Comparison of ENCODE assay signal across 21 cellular contexts in genomic region chr5:127696688-127697087, GRCh38. TPM values are rescaled to one million over a fixed set of nuclear protein-coding genes. Genes with fewer than 3 reads are reported as not detected.
A peak's percentile ranks its signal among the peaks of the same experiment; 100 is the strongest.
DNase-seq lines count a peak whose midpoint lies in the region; ATAC-seq and TF ChIP-seq lines count a peak whose summit lies in the region.
"Had no signal": no experiment of that assay in that cellular context is flagged by ENCODE, and none has a peak within 500 bp of the region (broad histone marks: within the 10 kb centered on the region; RNA-seq: fewer than 3 reads in every experiment).

No MANE protein-coding gene starts in this region.

- H3K4me3 ChIP-seq in SK-N-SH (ENCODE audit: low read depth in 2 of 2, low read length in 1 of 2) (no peak overlapping the region), SJSA1 (no peak overlapping the region), foreskin fibroblast (ENCODE audit: low read depth in 1 of 2, low read length in 2 of 2) (no peak overlapping the region), left lung (no peak overlapping the region)

- intact Hi-C loops in activated CD4-positive, alpha-beta T cell treated with anti-CD3 and anti-CD28 coated beads, Interleukin-2, amount 10 ng/mL, durations not matched to agents 24 days and 14 days (cut with micrococcal nuclease), result no loop called here
- intact Hi-C loops in left lung (cut with DNase I), result no loop called here

- H3K4me1 ChIP-seq in SK-N-SH (ENCODE audit: control insufficient read depth in 1 of 2, insufficient read depth in 2 of 2, low read depth in 1 of 2, low read length in 1 of 2) (no peaks in the 10 kb centered on the region), SJSA1 (replicated peaks) (peaks cover 30% of the 10 kb centered on the region), left lung (no peaks in the 10 kb centered on the region)

- H3K4me2 ChIP-seq in SK-N-SH, result no peak overlapping the region

- DNase-seq in SK-N-SH, result no peak
- peak in 1 of 2 experiments; percentile 41 for DNase-seq in SJSA1 (ENCODE audit: low read depth in 1 of 2, low spot score in 2 of 2)
- DNase-seq in foreskin fibroblast, result peak; percentile 66 to 86
- DNase-seq in MV-4-11 (lab: John Stamatoyannopoulos, UW), result no peak
- no peak for DNase-seq in endothelial cell (ENCODE audit: low spot score)
- no peak for DNase-seq in activated CD4-positive, alpha-beta T cell treated with anti-CD3 and anti-CD28 coated beads, Interleukin-2, amount 10 ng/mL, durations not matched to agents 24 days and 14 days
- no peak for DNase-seq in left lung
- DNase-seq: activated CD4-positive, alpha-beta T cell treated with anti-CD3 and anti-CD28 coated beads, Interleukin-2, amount 50 U/mL, for 4 hours; activated T-cell treated with anti-CD3 and anti-CD28 coated beads, Interleukin-2, amount 50 U/mL, for 24 hours; Calu3; effector memory CD8-positive, alpha-beta T cell; NCI-H1694; NCI-H524 treated with DMSO at 0.1 percent for 48 hours; OCI-M1; right cardiac atrium; stimulated activated CD4-positive, alpha-beta T cell treated with anti-CD3 and anti-CD28 coated beads, Interleukin-4, amount 100 ng/mL, for 24 hours had no signal

- H3K27ac Mint-ChIP-seq in endothelial cell (ENCODE audit: unreplicated experiment), result no peak overlapping the region
- H3K27ac Mint-ChIP-seq in activated CD4-positive, alpha-beta T cell treated with anti-CD3 and anti-CD28 coated beads, Interleukin-2, amount 10 ng/mL, durations not matched to agents 24 days and 14 days, result no peak overlapping the region
- H3K27ac Mint-ChIP-seq: activated naive CD8-positive, alpha-beta T cell; activated T-cell treated with anti-CD3 and anti-CD28 coated beads, Interleukin-2, amount 50 U/mL, for 24 hours; effector memory CD8-positive, alpha-beta T cell; memory B cell had no signal

- H3K27me3 ChIP-seq in SK-N-SH (ENCODE audit: insufficient read depth) (no peaks in the 10 kb centered on the region; the same call in 1 of the 2 replicates), SJSA1 (replicated peaks) (no peaks in the 10 kb centered on the region), left lung (no peaks in the 10 kb centered on the region)

- TF ChIP-seq RAD21 in SK-N-SH (IDR thresholded peaks at IDR 0.05; ENCODE audit: low read length), result no peak

- no peaks in the 10 kb centered on the region for H3K9me2 ChIP-seq in SK-N-SH

- CTCF ChIA-PET in SK-N-SH (lab: Yijun Ruan, JAX), result no interaction called here

- H3K9ac ChIP-seq in SK-N-SH, result no peak overlapping the region

- H4K20me1 ChIP-seq in SK-N-SH (ENCODE audit: insufficient read depth), result no peaks in the 10 kb centered on the region

- no peaks in the 10 kb centered on the region for H3K79me2 ChIP-seq in SK-N-SH (ENCODE audit: insufficient read depth)

- TF ChIP-seq EP300 in SK-N-SH (IDR thresholded peaks at IDR 0.05; ENCODE audit: borderline replicate concordance in 1 of 2, low read depth in 1 of 2, low read length in 1 of 2), result no peak

- no peak overlapping the region for H3K4me3 Mint-ChIP-seq in endothelial cell (ENCODE audit: unreplicated experiment)
- no peak overlapping the region for H3K4me3 Mint-ChIP-seq in activated CD4-positive, alpha-beta T cell treated with anti-CD3 and anti-CD28 coated beads, Interleukin-2, amount 10 ng/mL, durations not matched to agents 24 days and 14 days
- H3K4me3 Mint-ChIP-seq: activated naive CD8-positive, alpha-beta T cell; activated T-cell treated with anti-CD3 and anti-CD28 coated beads, Interleukin-2, amount 50 U/mL, for 24 hours; central memory CD8-positive, alpha-beta T cell; effector memory CD8-positive, alpha-beta T cell; memory B cell; neural crest cell had no signal

- H3K36me3 Mint-ChIP-seq in endothelial cell (ENCODE audit: low read depth, unreplicated experiment), result no peaks in the 10 kb centered on the region
- H3K36me3 Mint-ChIP-seq in activated CD4-positive, alpha-beta T cell treated with anti-CD3 and anti-CD28 coated beads, Interleukin-2, amount 10 ng/mL, durations not matched to agents 24 days and 14 days (ENCODE audit: low read depth), result no peaks in the 10 kb centered on the region
- H3K36me3 Mint-ChIP-seq: activated naive CD8-positive, alpha-beta T cell; memory B cell had no signal

- no peaks in the 10 kb centered on the region for H3K9me3 Mint-ChIP-seq in endothelial cell (ENCODE audit: unreplicated experiment)
- H3K9me3 Mint-ChIP-seq in activated CD4-positive, alpha-beta T cell treated with anti-CD3 and anti-CD28 coated beads, Interleukin-2, amount 10 ng/mL, durations not matched to agents 24 days and 14 days, result no peaks in the 10 kb centered on the region
- H3K9me3 Mint-ChIP-seq: activated T-cell treated with anti-CD3 and anti-CD28 coated beads, Interleukin-2, amount 50 U/mL, for 24 hours; central memory CD8-positive, alpha-beta T cell; effector memory CD8-positive, alpha-beta T cell; memory B cell; neural crest cell had no signal

- H3K36me3 ChIP-seq in SK-N-SH (replicated peaks in 1 of 2; ENCODE audit: control insufficient read depth in 1 of 2, insufficient read depth in 2 of 2, low read length in 1 of 2), result no peaks in the 10 kb centered on the region
- H3K36me3 ChIP-seq in SJSA1, result no peaks in the 10 kb centered on the region
- H3K36me3 ChIP-seq in left lung, result no peaks in the 10 kb centered on the region

- no peaks in the 10 kb centered on the region for H3K27me3 Mint-ChIP-seq in endothelial cell (ENCODE audit: unreplicated experiment)
- no peaks in the 10 kb centered on the region for H3K27me3 Mint-ChIP-seq in activated CD4-positive, alpha-beta T cell treated with anti-CD3 and anti-CD28 coated beads, Interleukin-2, amount 10 ng/mL, durations not matched to agents 24 days and 14 days

- TF ChIP-seq CTCF in SK-N-SH (IDR thresholded peaks at IDR 0.05) (no peak), foreskin fibroblast (IDR thresholded peaks at IDR 0.05; ENCODE audit: low read depth, low read length) (no peak), endothelial cell (IDR thresholded peaks at IDR 0.05; ENCODE audit: unreplicated experiment) (no peak), left lung (IDR thresholded peaks at IDR 0.05) (no peak)

- no peak overlapping the region for H2AFZ ChIP-seq in SK-N-SH (ENCODE audit: low read depth)

- H3K27ac ChIP-seq in SK-N-SH (ENCODE audit: low read depth in 2 of 2, low read length in 1 of 2) (no peak overlapping the region), SJSA1 (peak overlapping the region; percentile 4; the same call in 1 of the 2 replicates), left lung (no peak overlapping the region)

- ATAC-seq in SK-N-SH treated with all-trans-retinoic acid at 6 μM for 48 hours (no peak; the same call in 2 of the 3 replicates), left lung (no peak)
- ATAC-seq: effector memory CD8-positive, alpha-beta T cell; right cardiac atrium had no signal

- WGBS in SK-N-SH (ENCODE audit: low lambda C conversion rate), result 22% methylated on average over 6 of the region's 6 CpGs

- peaks cover 5% of the 10 kb centered on the region for H3K4me1 Mint-ChIP-seq in endothelial cell (ENCODE audit: unreplicated experiment)
- H3K4me1 Mint-ChIP-seq in activated CD4-positive, alpha-beta T cell treated with anti-CD3 and anti-CD28 coated beads, Interleukin-2, amount 10 ng/mL, durations not matched to agents 24 days and 14 days, result no peaks in the 10 kb centered on the region
- H3K4me1 Mint-ChIP-seq: central memory CD8-positive, alpha-beta T cell; memory B cell had no signal

- POLR2A ChIA-PET in SK-N-SH (lab: Yijun Ruan, JAX), result no interaction called here

- no peaks in the 10 kb centered on the region for H3K9me3 ChIP-seq in SK-N-SH
- no peaks in the 10 kb centered on the region for H3K9me3 ChIP-seq in SJSA1 (replicated peaks)
- no peaks in the 10 kb centered on the region for H3K9me3 ChIP-seq in left lung

- H3F3A ChIP-seq in SK-N-SH (replicated peaks; ENCODE audit: insufficient read depth), result peaks cover 10% of the 10 kb centered on the region

TF ChIP-seq in SK-N-SH treated with all-trans-retinoic acid at 6 μM for 48 hours, 23 proteins besides CTCF, POLR2A, EP300 and RAD21 (continues in another document):
- TF ChIP-seq BACH2 (CRISPR knock-in tag; IDR thresholded peaks at IDR 0.05; ENCODE audit: borderline replicate concordance) (no peak), SNAI2 (CRISPR knock-in tag; IDR thresholded peaks at IDR 0.05) (no peak)
- TF ChIP-seq, protein P1, sequence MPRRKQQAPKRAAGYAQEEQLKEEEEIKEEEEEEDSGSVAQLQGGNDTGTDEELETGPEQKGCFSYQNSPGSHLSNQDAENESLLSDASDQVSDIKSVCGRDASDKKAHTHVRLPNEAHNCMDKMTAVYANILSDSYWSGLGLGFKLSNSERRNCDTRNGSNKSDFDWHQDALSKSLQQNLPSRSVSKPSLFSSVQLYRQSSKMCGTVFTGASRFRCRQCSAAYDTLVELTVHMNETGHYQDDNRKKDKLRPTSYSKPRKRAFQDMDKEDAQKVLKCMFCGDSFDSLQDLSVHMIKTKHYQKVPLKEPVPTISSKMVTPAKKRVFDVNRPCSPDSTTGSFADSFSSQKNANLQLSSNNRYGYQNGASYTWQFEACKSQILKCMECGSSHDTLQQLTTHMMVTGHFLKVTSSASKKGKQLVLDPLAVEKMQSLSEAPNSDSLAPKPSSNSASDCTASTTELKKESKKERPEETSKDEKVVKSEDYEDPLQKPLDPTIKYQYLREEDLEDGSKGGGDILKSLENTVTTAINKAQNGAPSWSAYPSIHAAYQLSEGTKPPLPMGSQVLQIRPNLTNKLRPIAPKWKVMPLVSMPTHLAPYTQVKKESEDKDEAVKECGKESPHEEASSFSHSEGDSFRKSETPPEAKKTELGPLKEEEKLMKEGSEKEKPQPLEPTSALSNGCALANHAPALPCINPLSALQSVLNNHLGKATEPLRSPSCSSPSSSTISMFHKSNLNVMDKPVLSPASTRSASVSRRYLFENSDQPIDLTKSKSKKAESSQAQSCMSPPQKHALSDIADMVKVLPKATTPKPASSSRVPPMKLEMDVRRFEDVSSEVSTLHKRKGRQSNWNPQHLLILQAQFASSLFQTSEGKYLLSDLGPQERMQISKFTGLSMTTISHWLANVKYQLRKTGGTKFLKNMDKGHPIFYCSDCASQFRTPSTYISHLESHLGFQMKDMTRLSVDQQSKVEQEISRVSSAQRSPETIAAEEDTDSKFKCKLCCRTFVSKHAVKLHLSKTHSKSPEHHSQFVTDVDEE (CRISPR knock-in tag; IDR thresholded peaks at IDR 0.05), result no peak

RNA-seq across cellular contexts. Expression of gene CCDC192, which starts 6.5 kb away (rescaled TPM):
- polyA plus RNA-seq in SK-N-SH (2012; rRNA removed), result not detected in 2 replicates
- polyA plus RNA-seq in SK-N-SH (2012; cell fraction: cytosol; rRNA removed), result 0.05 and 0.10 TPM in 2 replicates
- not detected in 2 replicates for polyA plus RNA-seq in SK-N-SH (2012; cell fraction: nucleus; rRNA removed)
- total RNA-seq in SJSA1 (2014; rRNA removed; shearing (Covaris generic)), result not detected in 2 replicates
- total RNA-seq in endothelial cell (ENCODE audit: unreplicated experiment), result 0.26 TPM
- not detected in 2 replicates for total RNA-seq in activated CD4-positive, alpha-beta T cell treated with anti-CD3 and anti-CD28 coated beads, Interleukin-2, amount 10 ng/mL, durations not matched to agents 24 days and 14 days
- not detected for total RNA-seq in left lung
- total RNA-seq: right cardiac atrium had no signal

RNA-seq across cellular contexts. Expression of gene CTXN3, which starts 47.8 kb away (rescaled TPM):
- polyA plus RNA-seq in SK-N-SH (2012; rRNA removed), result not detected in 2 replicates
- polyA plus RNA-seq in SK-N-SH (2012; cell fraction: cytosol; rRNA removed), result not detected in 2 replicates
- polyA plus RNA-seq in SK-N-SH (2012; cell fraction: nucleus; rRNA removed), result not detected in 2 replicates
- total RNA-seq in SJSA1 (2014; rRNA removed; shearing (Covaris generic)), result not detected in 2 replicates
- total RNA-seq in endothelial cell (ENCODE audit: unreplicated experiment) (5.4 TPM), left lung (not detected)
- not detected in 2 replicates for total RNA-seq in activated CD4-positive, alpha-beta T cell treated with anti-CD3 and anti-CD28 coated beads, Interleukin-2, amount 10 ng/mL, durations not matched to agents 24 days and 14 days
- total RNA-seq: Calu3, neural crest cell, right cardiac atrium had no signal
- polyA plus RNA-seq: right cardiac atrium had no signal

Comparison
In these comparisons a context has a peak if more than half of its experiments do, and no peak if none do; other contexts are left out.
1. DNase-seq: peak in foreskin fibroblast (2 of 2); none in SK-N-SH (single experiment), MV-4-11 (single experiment), endothelial cell (single experiment), activated CD4-positive, alpha-beta T cell treated with anti-CD3 and anti-CD28 coated beads, Interleukin-2, amount 10 ng/mL, durations not matched to agents 24 days and 14 days (single experiment) and left lung (0 of 2).